Comparison of ENCODE assay signal across 23 cellular contexts in genomic region chr20:54651252-54651651, GRCh38.
"Had no signal": no experiment of that assay in that cellular context is flagged by ENCODE, and none has a peak within 500 bp of the region (broad histone marks: within the 10 kb centered on the region; RNA-seq: fewer than 3 reads in every experiment).

No MANE protein-coding gene starts in this region.

- DNase-seq: IMR-90, Karpas-422, KG1, MG63, NCI-H1092, NCI-H1105 treated with DMSO at 0.1 percent for 48 hours, NCI-H1417 treated with DMSO at 0.1 percent for 48 hours, NCI-H1694, NCI-H1930, NCI-H2081, NCI-H2107, NCI-H2227 treated with DMSO at 0.1 percent for 48 hours, NCI-H524, NCI-H69, NCI-H774, Right ventricle myocardium superior, RPMI8226, SIG-M5, SK-N-SH, SW 1271 had no signal

- H3K36me3 ChIP-seq: MG63, SJSA1 had no signal

- H3K9ac ChIP-seq: SK-N-SH had no signal

- H3K27ac ChIP-seq: HL-60, SJSA1 had no signal

- H3K4me3 ChIP-seq: MG63, SJSA1 had no signal

- FAIRE-seq: RCC 7860 had no signal

- H3K4me1 ChIP-seq: SJSA1 had no signal

- H3K9me3 ChIP-seq: MG63, SJSA1, SK-N-SH had no signal

- H3K4me2 ChIP-seq: SK-N-SH had no signal

- H3K27me3 ChIP-seq: MG63, SJSA1 had no signal
